8 cellular contexts compared by ENCODE assay signal in the genomic region with DNA sequence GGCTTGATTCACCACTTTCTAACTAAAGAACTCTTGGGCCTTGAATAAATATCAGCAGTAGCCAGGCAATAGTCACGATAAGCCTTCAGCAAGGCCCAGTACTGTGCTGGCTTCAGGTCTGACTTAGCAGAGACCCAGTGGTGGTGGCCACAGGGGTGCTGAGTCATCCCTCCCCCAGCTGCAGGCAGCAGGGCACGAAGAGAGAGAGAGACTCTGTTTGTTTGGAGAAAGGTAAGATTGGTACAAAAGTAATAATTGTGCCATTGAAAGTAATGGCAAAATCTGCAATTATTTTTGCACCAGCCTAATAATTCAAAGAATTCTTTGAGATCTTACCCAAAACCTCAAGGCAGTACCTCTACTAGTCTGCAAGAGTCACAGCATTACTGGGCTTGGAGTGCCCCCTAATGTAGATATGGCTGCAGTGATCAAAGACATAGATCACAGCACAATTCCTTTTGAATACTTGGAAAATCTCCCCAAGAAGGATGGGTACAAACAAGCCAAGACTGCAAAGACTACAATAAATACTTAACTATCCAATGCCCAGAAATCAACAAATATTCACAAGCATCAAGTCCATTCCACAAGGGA.
DNase-seq lines count a peak whose midpoint lies in the region; ATAC-seq, FAIRE-seq and TF ChIP-seq lines count a peak whose summit lies in the region.

No MANE protein-coding gene starts in this region.

- no peak overlapping the region for H2AFZ ChIP-seq in DND-41 (ENCODE audit: low read depth, low read length)

- no peaks in the 10 kb centered on the region for H3K36me3 ChIP-seq in DND-41 (ENCODE audit: insufficient read depth, low read length)
- H3K36me3 ChIP-seq in kidney (ENCODE audit: control insufficient read depth in 1 of 2, insufficient read depth in 2 of 2, low read length in 2 of 2) = no peaks in the 10 kb centered on the region

- H3K27me3 ChIP-seq in DND-41 (ENCODE audit: insufficient read depth, low read length, poor library complexity) = peaks cover 3% of the 10 kb centered on the region

- TF ChIP-seq CTCF in DND-41 (IDR thresholded peaks at IDR 0.05; ENCODE audit: borderline replicate concordance, extremely low read depth, low read length, poor library complexity, severe bottlenecking) = peak; percentile 50
- peak; percentile 17 for TF ChIP-seq CTCF in kidney (IDR thresholded peaks at IDR 0.05; ENCODE audit: borderline replicate concordance, extremely low read depth, insufficient read depth)

- no peak for FAIRE-seq in kidney (lab: Jason Lieb, UNC)
- no peak for FAIRE-seq in GM12892 (lab: Jason Lieb, UNC)

- H3K9me3 ChIP-seq in DND-41 (ENCODE audit: insufficient read depth, low read length, severe bottlenecking) = no peaks in the 10 kb centered on the region
- no peaks in the 10 kb centered on the region for H3K9me3 ChIP-seq in kidney (ENCODE audit: control insufficient read depth in 1 of 2, low read length in 2 of 2)

- no peaks in the 10 kb centered on the region for H4K20me1 ChIP-seq in DND-41 (ENCODE audit: insufficient read depth, low read length)

- H3K4me2 ChIP-seq in DND-41 (ENCODE audit: insufficient read depth, low read length) = no peak overlapping the region

- no peaks in the 10 kb centered on the region for H3K4me1 ChIP-seq in DND-41 (ENCODE audit: insufficient read depth, low read length)
- H3K4me1 ChIP-seq in kidney (ENCODE audit: control insufficient read depth in 1 of 2, insufficient read depth in 1 of 2, low read depth in 1 of 2, low read length in 2 of 2) = no peaks in the 10 kb centered on the region

- intact Hi-C loops in kidney (cut with DNase I) = no loop called here

- peak; percentile 48; the same call in 1 of the 3 replicates for ATAC-seq in DND-41 (ENCODE audit: insufficient read depth, low read depth)
- ATAC-seq in GM19324 (IDR thresholded peaks at IDR 0.05; ENCODE audit: low FRiP score, unreplicated experiment) = peak; percentile 51
- peak; percentile 42 for ATAC-seq in HG03280 (IDR thresholded peaks at IDR 0.05; ENCODE audit: unreplicated experiment)

- no peaks in the 10 kb centered on the region for H3K79me2 ChIP-seq in DND-41 (ENCODE audit: insufficient read depth, low read length)

- H3K9ac ChIP-seq in DND-41 (ENCODE audit: low read depth, low read length) = no peak overlapping the region
- no peak overlapping the region for H3K9ac ChIP-seq in kidney (ENCODE audit: low read length in 2 of 2)

- no peak for TF ChIP-seq POLR2A in GM12892 (IDR thresholded peaks at IDR 0.05; ENCODE audit: low read depth, low read length)

- no peak for DNase-seq in DND-41
- peak; percentile 9 for DNase-seq in T1000 (lab: John Stamatoyannopoulos, UW)
- no peak for DNase-seq in kidney
- DNase-seq in GM12892 (ENCODE audit: insufficient read length) = no peak
- no peak for DNase-seq in DMS79 (lab: John Stamatoyannopoulos, UW)
- no peak for DNase-seq in DMS153 treated with DMSO at 0.1 percent for 48 hours (lab: John Stamatoyannopoulos, UW; ENCODE audit: unreplicated experiment)

- H3K4me3 ChIP-seq in DND-41 (ENCODE audit: low read depth in 1 of 2, low read length in 2 of 2) (no peak overlapping the region), kidney (ENCODE audit: low read length in 2 of 2) (no peak overlapping the region)

- H3K27ac ChIP-seq in DND-41 (ENCODE audit: low read length) = no peak overlapping the region
- H3K27ac ChIP-seq in kidney (ENCODE audit: low read depth in 2 of 2, low read length in 2 of 2) = no peak overlapping the region
